Comparison of ENCODE assay signal across 6 cellular contexts in the genomic region with DNA sequence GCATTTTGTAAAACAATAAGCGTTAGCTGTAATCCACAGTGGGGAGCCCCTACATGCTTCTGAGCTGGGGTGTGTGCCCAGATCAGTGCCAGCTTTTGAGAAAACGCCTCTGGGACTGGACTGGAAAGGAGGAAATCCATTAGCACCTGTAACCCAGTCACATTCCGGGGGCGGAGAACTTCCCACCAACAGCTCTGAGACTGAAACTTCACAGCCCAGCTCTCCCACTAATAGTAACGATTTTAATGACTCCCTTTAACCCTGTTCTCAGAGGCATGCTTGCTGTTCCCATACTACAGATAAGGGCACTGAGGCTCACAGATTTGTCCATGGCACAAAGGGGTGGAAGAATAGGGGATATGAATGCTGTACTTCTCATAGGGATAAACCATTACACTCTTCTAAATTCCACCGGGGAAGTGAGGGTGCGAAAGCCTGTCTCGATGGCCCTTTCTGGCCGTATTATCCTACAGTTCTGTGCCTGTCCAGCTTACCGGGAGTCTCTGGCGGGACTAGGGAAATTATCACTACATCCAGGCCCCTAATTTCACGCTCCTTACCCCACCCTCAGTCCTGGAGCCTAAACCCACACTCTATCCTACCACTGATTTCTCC. TPM values are rescaled to one million over a fixed set of nuclear protein-coding genes. Genes with fewer than 3 reads are reported as not detected.
A peak's percentile ranks its signal among the peaks of the same experiment; 100 is the strongest.
DNase-seq lines count a peak whose midpoint lies in the region; ATAC-seq and TF ChIP-seq lines count a peak whose summit lies in the region.

No MANE protein-coding gene starts in this region.

- H3K27me3 ChIP-seq in left lung = no peaks in the 10 kb centered on the region

- peak overlapping the region in 1 of 2 donors; percentile 45 for H3K27ac ChIP-seq in left lung

- ATAC-seq in left lung (peak; percentile 12), HG02970 (IDR thresholded peaks at IDR 0.05; ENCODE audit: low FRiP score, unreplicated experiment) (no peak), HG02981 (IDR thresholded peaks at IDR 0.05; ENCODE audit: unreplicated experiment) (no peak)

- no peaks in the 10 kb centered on the region for H3K9me3 ChIP-seq in left lung

- intact Hi-C loops in left lung (cut with DNase I) = no loop called here

- no peaks in the 10 kb centered on the region for H3K36me3 ChIP-seq in left lung

- TF ChIP-seq CTCF in GM12875 (IDR thresholded peaks at IDR 0.05; ENCODE audit: borderline replicate concordance, insufficient read depth, low read depth, low read length) (no peak), left lung (IDR thresholded peaks at IDR 0.05) (no peak)

- H3K4me1 ChIP-seq in left lung = peaks cover 0 to 34% of the 10 kb centered on the region in 2 donors

- H3K4me3 ChIP-seq in GM12875 (ENCODE audit: low read depth, low read length) (peak overlapping the region; percentile 83), left lung (peak overlapping the region; percentile 75 to 78)

- peak; percentile 35 to 49 for DNase-seq in activated CD4-positive, alpha-beta T cell treated with anti-CD3 and anti-CD28 coated beads, Interleukin-2, amount 50 U/mL, for 48 hours
- DNase-seq in left lung = no peak
- DNase-seq in COLO668 (lab: John Stamatoyannopoulos, UW; ENCODE audit: unreplicated experiment) = no peak

RNA-seq across cellular contexts. Expression of gene FBXO46, which starts 0.8 kb away (rescaled TPM):
- 10 to 100 TPM; 16.6 to 18.4 TPM for total RNA-seq in left lung

RNA-seq across cellular contexts. Expression of gene MEIOSIN, which starts 3.4 kb away (rescaled TPM):
- not detected for total RNA-seq in left lung

RNA-seq across cellular contexts. Expression of gene QPCTL, which starts 37.4 kb away (rescaled TPM):
- 1 to 10 TPM; 7.7 to 8.7 TPM for total RNA-seq in left lung

RNA-seq across cellular contexts. Expression of gene SNRPD2, which starts 38.1 kb away (rescaled TPM):
- total RNA-seq in left lung = 100 to 1,000 TPM; 276 to 306 TPM

RNA-seq across cellular contexts. Expression of gene SIX5, which starts 39.2 kb away (rescaled TPM):
- 10 to 100 TPM; 14.0 to 21.7 TPM for total RNA-seq in left lung

Comparison
In these comparisons a context has a peak if more than half of its experiments do, and no peak if none do; other contexts are left out.
1. DNase-seq: peak in activated CD4-positive, alpha-beta T cell treated with anti-CD3 and anti-CD28 coated beads, Interleukin-2, amount 50 U/mL, for 48 hours (2 of 2); none in left lung (0 of 2) and COLO668 (single experiment).